In genomic region chr4:186216465-186217024, GRCh38 we compare ENCODE assay signal across 27 cellular contexts. TPM values are rescaled to one million over a fixed set of nuclear protein-coding genes. Genes with fewer than 3 reads are reported as not detected.
DNase-seq lines count a peak whose midpoint lies in the region; FAIRE-seq and TF ChIP-seq lines count a peak whose summit lies in the region.
"Had no signal": no experiment of that assay in that cellular context is flagged by ENCODE, and none has a peak within 500 bp of the region (broad histone marks: within the 10 kb centered on the region; RNA-seq: fewer than 3 reads in every experiment).

No MANE protein-coding gene starts in this region.

- H3K14ac ChIP-seq in H1 (ENCODE audit: insufficient read length), result no peak overlapping the region

- intact Hi-C loops in CD4-positive, alpha-beta memory T cell (cut with micrococcal nuclease), result no loop called here

- no peak for TF ChIP-seq POLR2A in H1 (IDR thresholded peaks at IDR 0.05; ENCODE audit: control extremely low read depth in 1 of 2, low read depth in 2 of 2, low read length in 2 of 2)

- H3K27me3 ChIP-seq in H1 (replicated peaks in 1 of 4; ENCODE audit: control insufficient read depth in 3 of 4, extremely low read depth in 1 of 4, insufficient read depth in 3 of 4, low read length in 3 of 4), result no peaks in the 10 kb centered on the region; a peak in 2 of 7 replicates
- no peaks in the 10 kb centered on the region for H3K27me3 ChIP-seq in CD4-positive, alpha-beta memory T cell (ENCODE audit: insufficient read depth, low read length)
- H3K27me3 ChIP-seq: hepatocyte, pancreas, transverse colon had no signal

- H3K9me3 Mint-ChIP-seq in CD4-positive, alpha-beta memory T cell, result peaks cover 0 to 3% (median 0%) of the 10 kb centered on the region in 8 donors
- H3K9me3 Mint-ChIP-seq: activated naive CD4-positive, alpha-beta T cell treated with anti-CD3 and anti-CD28 coated beads, Interleukin-2, amount 10 ng/mL, durations not matched to agents 7 days and 5 days; activated T-cell treated with anti-CD3 and anti-CD28 coated beads, Interleukin-2, amount 50 U/mL, for 4 hours had no signal

- no peaks in the 10 kb centered on the region for H3K4me1 ChIP-seq in H1 (replicated peaks in 1 of 4; ENCODE audit: control insufficient read depth in 3 of 4, insufficient read depth in 4 of 4, low read length in 3 of 4)
- no peaks in the 10 kb centered on the region for H3K4me1 ChIP-seq in CD4-positive, alpha-beta memory T cell (ENCODE audit: insufficient read depth, low read length)
- H3K4me1 ChIP-seq: pancreas, transverse colon had no signal

- H3K23me2 ChIP-seq in H1 (ENCODE audit: low read depth, low read length), result no peaks in the 10 kb centered on the region

- H3K9ac ChIP-seq in H1 (replicated peaks in 1 of 4; ENCODE audit: extremely low read depth in 1 of 4, low read depth in 3 of 4, low read length in 3 of 4), result no peak overlapping the region

- no peak overlapping the region for H3K4ac ChIP-seq in H1 (replicated peaks; ENCODE audit: insufficient read length, low read depth, low read length)

- no peak overlapping the region for H3K4me3 ChIP-seq in H1 (ENCODE audit: extremely low read depth in 1 of 4, insufficient read depth in 2 of 4, low read depth in 3 of 4, low read length in 4 of 4)
- H3K4me3 ChIP-seq in CD4-positive, alpha-beta memory T cell (ENCODE audit: low read length in 2 of 2), result no peak overlapping the region
- H3K4me3 ChIP-seq: coronary artery, hepatocyte, pancreas, transverse colon had no signal

- peak; percentile 44 for FAIRE-seq in D721Med (lab: Jason Lieb, UNC)
- FAIRE-seq in H1 (lab: Jason Lieb, UNC), result no peak
- FAIRE-seq: endometrium, RCC 7860 had no signal

- H2BK120ac ChIP-seq in H1 (replicated peaks; ENCODE audit: low read depth, low read length), result no peak overlapping the region

- H3K27me3 Mint-ChIP-seq in CD4-positive, alpha-beta memory T cell, result peaks cover 0 to 6% of the 10 kb centered on the region in 2 donors
- H3K27me3 Mint-ChIP-seq: CD4-positive, alpha-beta T cell had no signal

- no peaks in the 10 kb centered on the region for H3K79me1 ChIP-seq in H1 (ENCODE audit: low read depth, low read length)

- peaks cover 0 to 4% (median 0%) of the 10 kb centered on the region in 4 donors for H3K4me1 Mint-ChIP-seq in CD4-positive, alpha-beta memory T cell
- H3K4me1 Mint-ChIP-seq: activated naive CD4-positive, alpha-beta T cell treated with anti-CD3 and anti-CD28 coated beads, Interleukin-2, amount 10 ng/mL, durations not matched to agents 7 days and 5 days; naive B cell had no signal

- no peak overlapping the region for H4K8ac ChIP-seq in H1 (ENCODE audit: extremely low read depth, insufficient read depth, low read length)

- POLR2A ChIA-PET in HEK293T (lab: Yijun Ruan, JAX), result no interaction called here
- POLR2A ChIA-PET in H1 (lab: Charles Lee; ENCODE audit: partially characterized antibody), result interaction anchor here (1.9 kb wide), 1 partner anchor 33 kb away, joined by 5 read pairs; no protein-coding TSS in a partner anchor
- POLR2A ChIA-PET in CD4-positive, alpha-beta memory T cell (lab: Charles Lee; ENCODE audit: partially characterized antibody), result no interaction called here

- no peak overlapping the region; the same call in 1 of the 2 replicates for H2BK12ac ChIP-seq in H1 (ENCODE audit: low read depth, low read length)

- no peak overlapping the region for H3K18ac ChIP-seq in H1 (ENCODE audit: extremely low read depth, low read length)

- H3K36me3 ChIP-seq in H1 (ENCODE audit: control insufficient read depth in 2 of 4, insufficient read depth in 4 of 4, low read length in 3 of 4), result no peaks in the 10 kb centered on the region; a peak in 1 of 8 replicates
- no peaks in the 10 kb centered on the region for H3K36me3 ChIP-seq in CD4-positive, alpha-beta memory T cell (ENCODE audit: insufficient read depth, low read length)
- H3K36me3 ChIP-seq: pancreas, transverse colon had no signal

- no peaks in the 10 kb centered on the region for H4K20me1 ChIP-seq in H1 (replicated peaks in 1 of 2; ENCODE audit: control insufficient read depth in 1 of 2, insufficient read depth in 2 of 2, low read length in 2 of 2)

- no peak for TF ChIP-seq RAD21 in H1 (IDR thresholded peaks at IDR 0.05 in 1 of 2, conservative IDR thresholded peaks at IDR 0.05 in 1 of 2; ENCODE audit: low read depth in 2 of 2, low read length in 2 of 2)

- peaks cover 11% of the 10 kb centered on the region in 2 donors for H3K36me3 Mint-ChIP-seq in CD4-positive, alpha-beta memory T cell
- H3K36me3 Mint-ChIP-seq: naive B cell had no signal

- H3K27ac ChIP-seq in H1 (ENCODE audit: low read depth, low read length), result no peak overlapping the region
- H3K27ac ChIP-seq in CD4-positive, alpha-beta memory T cell (ENCODE audit: low read depth, low read length), result no peak overlapping the region
- H3K27ac ChIP-seq: coronary artery, hepatocyte, pancreas, transverse colon had no signal

- H2AFZ ChIP-seq in H1 (ENCODE audit: low read length), result peak overlapping the region; percentile 57; the same call in 1 of the 2 replicates
- H2AFZ ChIP-seq: hepatocyte had no signal

- CTCF ChIA-PET in HEK293T (lab: Yijun Ruan, JAX), result interaction anchor here (0.9 to 1.4 kb wide), 2 partner anchors 10 to 13 kb away, joined by 3 to 4 read pairs; no protein-coding TSS in a partner anchor
- CTCF ChIA-PET in H1 (lab: Charles Lee; ENCODE audit: partially characterized antibody), result no interaction called here
- CTCF ChIA-PET in CD4-positive, alpha-beta memory T cell (lab: Charles Lee; ENCODE audit: partially characterized antibody), result no interaction called here

- no peaks in the 10 kb centered on the region for H3K79me2 ChIP-seq in H1 (ENCODE audit: control insufficient read depth in 1 of 2, insufficient read depth in 2 of 2, low read length in 2 of 2)
- H3K79me2 ChIP-seq: hepatocyte had no signal

- no peak for TF ChIP-seq EP300 in H1 (IDR thresholded peaks at IDR 0.05; ENCODE audit: borderline replicate concordance in 1 of 2, low read depth in 2 of 2, low read length in 2 of 2)

- H3K4me3 Mint-ChIP-seq in CD4-positive, alpha-beta memory T cell, result no peak overlapping the region
- H3K4me3 Mint-ChIP-seq: activated CD8-positive, alpha-beta T cell treated with anti-CD3 and anti-CD28 coated beads, Interleukin-2, amount 10 ng/mL, durations not matched to agents 7 days and 5 days; activated naive CD4-positive, alpha-beta T cell treated with anti-CD3 and anti-CD28 coated beads, Interleukin-2, amount 10 ng/mL, durations not matched to agents 7 days and 5 days; activated T-cell treated with anti-CD3 and anti-CD28 coated beads, Interleukin-2, amount 50 U/mL, for 4 hours; CD4-positive, alpha-beta T cell; naive B cell had no signal

- TF ChIP-seq CTCF in D721Med (IDR thresholded peaks at IDR 0.05; ENCODE audit: insufficient read depth, missing control alignments) (no peak), H1 (IDR thresholded peaks at IDR 0.05; ENCODE audit: control extremely low read depth in 1 of 3, insufficient read depth in 1 of 3, low read depth in 1 of 3, low read length in 3 of 3) (no peak)

- H2BK5ac ChIP-seq in H1 (ENCODE audit: low read depth, low read length), result no peak overlapping the region

- no peaks in the 10 kb centered on the region for H3K9me3 ChIP-seq in H1 (ENCODE audit: insufficient read depth in 2 of 2, low read depth in 1 of 2, low read length in 1 of 2)
- no peaks in the 10 kb centered on the region for H3K9me3 ChIP-seq in CD4-positive, alpha-beta memory T cell (ENCODE audit: control insufficient read depth in 1 of 2, low read length in 2 of 2)
- H3K9me3 ChIP-seq: pancreas, transverse colon had no signal

- 83% methylated on average over 8 of the region's 8 CpGs; no CpG with 5 or more reads in 1 of the 2 experiments for WGBS in H1 (ENCODE audit: extremely low coverage in 1 of 2, insufficient coverage in 1 of 2, insufficient read length in 1 of 2, insufficient replicate concordance in 2 of 2, low coverage in 1 of 2, low lambda C conversion rate in 2 of 2, missing lambda C conversion rate in 1 of 2), 2 experiments

- DNase-seq in D721Med (ENCODE audit: insufficient read length, low spot score), result no peak
- no peak for DNase-seq in HEK293T (ENCODE audit: extremely low spot score)
- DNase-seq in NCI-H2227 treated with DMSO at 0.1 percent for 48 hours (lab: John Stamatoyannopoulos, UW), result peak; percentile 12
- no peak for DNase-seq in H1 (ENCODE audit: low read depth in 1 of 2, low spot score in 2 of 2)
- no peak for DNase-seq in anterior cingulate cortex (lab: John Stamatoyannopoulos, UW)
- no peak for DNase-seq in CD4-positive, alpha-beta memory T cell
- DNase-seq in stimulated activated naive CD4-positive, alpha-beta T cell (lab: John Stamatoyannopoulos, UW), result no peak
- no peak for DNase-seq in activated naive CD4-positive, alpha-beta T cell treated with anti-CD3 and anti-CD28 coated beads, Interleukin-2, amount 50 U/mL, for 16 hours
- DNase-seq: activated CD4-positive, CD25-positive, alpha-beta regulatory T cell; activated CD8-positive, alpha-beta T cell treated with anti-CD3 and anti-CD28 coated beads, Interleukin-2, amount 10 ng/mL, durations not matched to agents 7 days and 5 days; activated naive CD4-positive, alpha-beta T cell treated with anti-CD3 and anti-CD28 coated beads, Interleukin-2, amount 10 ng/mL, durations not matched to agents 7 days and 5 days; activated T-cell treated with anti-CD3 and anti-CD28 coated beads, Interleukin-2, amount 50 U/mL, for 4 hours; CD4-positive, alpha-beta T cell; islet precursor cell; naive B cell; NCI-H2081; NK-92 treated with Interleukin-12 subunit alpha and Interleukin-12 subunit beta, amount 100 ng/mL, for 24 hours; pancreas; stimulated activated naive CD8-positive, alpha-beta T cell treated with anti-CD3 and anti-CD28 coated beads, Interleukin-15, Interleukin-2, amounts not matched to agents 100 U/mL and 50 U/mL, for 24 hours; T-helper 9 cell; transverse colon had no signal

- no peak overlapping the region for H2AK5ac ChIP-seq in H1 (ENCODE audit: low read depth, low read length)

- no peak overlapping the region for H2BK15ac ChIP-seq in H1 (ENCODE audit: low read length)

- no peak overlapping the region for H3K23ac ChIP-seq in H1 (ENCODE audit: insufficient read length)

- H3K56ac ChIP-seq in H1 (replicated peaks; ENCODE audit: insufficient read length, low read depth, low read length), result no peak overlapping the region

- H3K27ac Mint-ChIP-seq in CD4-positive, alpha-beta memory T cell, result no peak overlapping the region
- H3K27ac Mint-ChIP-seq: activated CD8-positive, alpha-beta T cell treated with anti-CD3 and anti-CD28 coated beads, Interleukin-2, amount 10 ng/mL, durations not matched to agents 7 days and 5 days; activated naive CD4-positive, alpha-beta T cell treated with anti-CD3 and anti-CD28 coated beads, Interleukin-2, amount 10 ng/mL, durations not matched to agents 7 days and 5 days; CD4-positive, alpha-beta T cell had no signal

- H4K5ac ChIP-seq in H1 (ENCODE audit: insufficient read length, low read depth, low read length), result no peak overlapping the region

- no peak overlapping the region for H3K4me2 ChIP-seq in H1 (ENCODE audit: insufficient read depth in 1 of 2, low read depth in 2 of 2, low read length in 2 of 2)
- H3K4me2 ChIP-seq: hepatocyte had no signal

- H2BK20ac ChIP-seq in H1 (ENCODE audit: low read length), result no peak overlapping the region

- no peak overlapping the region for H4K91ac ChIP-seq in H1 (replicated peaks; ENCODE audit: insufficient read length, low read length)

RNA-seq across cellular contexts. Expression of gene KLKB1, which starts 10.8 kb away (rescaled TPM):
- 20.1 and 20.9 TPM in 2 replicates for total RNA-seq in H1 (2021; fragmentation: NEBNext Ultra II Directional; extraction: Animal tissue kit (Norgen Biotek cat#: 25700))
- 7.5 and 12.0 TPM in 2 replicates for polyA plus RNA-seq in H1 (2011; rRNA removed)
- polyA plus RNA-seq in H1 (2011; cell fraction: cytosol; rRNA removed), result 13.2 TPM
- polyA plus RNA-seq in H1 (2011; cell fraction: nucleus; rRNA removed), result 9.8 TPM
- polyA plus RNA-seq in H1 (2012, experiment 1 of 2), result 21.0 to 30.7 TPM (median 21.7 TPM) in 4 replicates
- 2.5 TPM for polyA plus RNA-seq in H1 (2012, experiment 2 of 2)
- 16.9 TPM for polyA plus RNA-seq in H1 (2013, experiment 1 of 2)
- polyA plus RNA-seq in H1 (2013, experiment 2 of 2), result 15.6 TPM
- polyA minus RNA-seq in H1 (2011; rRNA and poly(A)+ RNA removed), result 11.2 and 18.7 TPM in 2 replicates
- 7.1 TPM for polyA minus RNA-seq in H1 (2011; cell fraction: cytosol; rRNA and poly(A)+ RNA removed)
- polyA minus RNA-seq in H1 (2011; cell fraction: nucleus; rRNA and poly(A)+ RNA removed), result 5.7 TPM
- 1 to 10 TPM; 1.2 to 1.4 TPM for total RNA-seq in CD4-positive, alpha-beta memory T cell
- polyA plus RNA-seq in CD4-positive, alpha-beta memory T cell, result not detected
- total RNA-seq: SK-MEL-5 had no signal

RNA-seq across cellular contexts. Expression of gene CYP4V2, which starts 25.2 kb away (rescaled TPM):
- 1.0 and 1.4 TPM in 2 replicates for total RNA-seq in H1 (2021; fragmentation: NEBNext Ultra II Directional; extraction: Animal tissue kit (Norgen Biotek cat#: 25700))
- 0.65 and 0.82 TPM in 2 replicates for polyA plus RNA-seq in H1 (2011; rRNA removed)
- polyA plus RNA-seq in H1 (2011; cell fraction: cytosol; rRNA removed), result 1.5 TPM
- 1.1 TPM for polyA plus RNA-seq in H1 (2011; cell fraction: nucleus; rRNA removed)
- polyA plus RNA-seq in H1 (2012, experiment 1 of 2), result 0.52 to 0.94 TPM (median 0.69 TPM) in 4 replicates
- not detected for polyA plus RNA-seq in H1 (2012, experiment 2 of 2)
- 0.81 TPM for polyA plus RNA-seq in H1 (2013, experiment 1 of 2)
- polyA plus RNA-seq in H1 (2013, experiment 2 of 2), result 0.59 TPM
- polyA minus RNA-seq in H1 (2011; rRNA and poly(A)+ RNA removed), result 0.37 and 0.79 TPM in 2 replicates
- polyA minus RNA-seq in H1 (2011; cell fraction: cytosol; rRNA and poly(A)+ RNA removed), result 1.1 TPM
- polyA minus RNA-seq in H1 (2011; cell fraction: nucleus; rRNA and poly(A)+ RNA removed), result 1.9 TPM
- 10 to 100 TPM; 41.9 to 45.5 TPM for total RNA-seq in CD4-positive, alpha-beta memory T cell
- polyA plus RNA-seq in CD4-positive, alpha-beta memory T cell, result 10 to 100 TPM; 25.3 to 40.9 TPM

RNA-seq across cellular contexts. Expression of gene F11, which starts 49.4 kb away (rescaled TPM):
- total RNA-seq in H1 (2021; fragmentation: NEBNext Ultra II Directional; extraction: Animal tissue kit (Norgen Biotek cat#: 25700)), result 0.54 and 0.99 TPM in 2 replicates
- 0.27 and 0.55 TPM in 2 replicates for polyA plus RNA-seq in H1 (2011; rRNA removed)
- 0.58 TPM for polyA plus RNA-seq in H1 (2011; cell fraction: cytosol; rRNA removed)
- polyA plus RNA-seq in H1 (2011; cell fraction: nucleus; rRNA removed), result 1.1 TPM
- 0.25 to 0.98 TPM (median 0.59 TPM) in 4 replicates for polyA plus RNA-seq in H1 (2012, experiment 1 of 2)
- not detected for polyA plus RNA-seq in H1 (2012, experiment 2 of 2)
- polyA plus RNA-seq in H1 (2013, experiment 1 of 2), result 0.95 TPM
- polyA plus RNA-seq in H1 (2013, experiment 2 of 2), result 0.94 TPM
- polyA minus RNA-seq in H1 (2011; rRNA and poly(A)+ RNA removed), result 0.63 and 0.91 TPM in 2 replicates
- polyA minus RNA-seq in H1 (2011; cell fraction: cytosol; rRNA and poly(A)+ RNA removed), result not detected
- polyA minus RNA-seq in H1 (2011; cell fraction: nucleus; rRNA and poly(A)+ RNA removed), result 0.80 TPM
- not detected for total RNA-seq in CD4-positive, alpha-beta memory T cell
- polyA plus RNA-seq in CD4-positive, alpha-beta memory T cell, result not detected
- total RNA-seq: activated CD8-positive, alpha-beta T cell treated with anti-CD3 and anti-CD28 coated beads, Interleukin-2, amount 10 ng/mL, durations not matched to agents 7 days and 5 days; activated T-cell treated with anti-CD3 and anti-CD28 coated beads, Interleukin-2, amount 50 U/mL, for 4 hours; CD4-positive, alpha-beta T cell; H4; SK-MEL-5; transverse colon had no signal

Comparison
In these comparisons a context has a peak if more than half of its experiments do, and no peak if none do; other contexts are left out.
1. RNA of gene CYP4V2, which starts 25.2 kb away (total RNA-seq): 41.9 to 45.5 TPM in CD4-positive, alpha-beta memory T cell; 1.0 to 1.4 TPM in H1; every median in the first group is over 10 times any median in the second.